19 cellular contexts compared by ENCODE assay signal in genomic region chr1:9107156-9107555, GRCh38. TPM values are rescaled to one million over a fixed set of nuclear protein-coding genes. Genes with fewer than 3 reads are reported as not detected.
"Had no signal": no experiment of that assay in that cellular context is flagged by ENCODE, and none has a peak within 500 bp of the region (broad histone marks: within the 10 kb centered on the region; RNA-seq: fewer than 3 reads in every experiment).

No MANE protein-coding gene starts in this region.

- H3K27me3 ChIP-seq: stomach, suprapubic skin, transverse colon had no signal

- H3K9me3 ChIP-seq: stomach, suprapubic skin, transverse colon had no signal

- H3K27ac ChIP-seq: epithelial cell of prostate, stomach, suprapubic skin, transverse colon had no signal

- H3K4me1 ChIP-seq: transverse colon had no signal

- ATAC-seq: activated CD8-positive, alpha-beta T cell treated with anti-CD3 and anti-CD28 coated beads, Interleukin-2, amount 10 ng/mL, durations not matched to agents 7 days and 5 days; left ventricle myocardium superior had no signal

- H3K4me3 ChIP-seq: stomach, suprapubic skin, transverse colon had no signal

- FAIRE-seq: urothelium cell line had no signal

- DNase-seq: activated CD4-positive, alpha-beta T cell treated with anti-CD3 and anti-CD28 coated beads for 1 hour; activated CD4-positive, alpha-beta T cell treated with anti-CD3 and anti-CD28 coated beads, Interleukin-2, amount 50 U/mL, for 1 hour; activated CD8-positive, alpha-beta T cell treated with anti-CD3 and anti-CD28 coated beads, Interleukin-2, amount 10 ng/mL, durations not matched to agents 7 days and 5 days; activated naive CD8-positive, alpha-beta T cell treated with anti-CD3 and anti-CD28 coated beads for 36 hours; amniotic stem cell; foreskin melanocyte; left ventricle myocardium superior; mammary epithelial cell; occipital lobe; stimulated activated CD4-positive, alpha-beta T cell treated with anti-CD3 and anti-CD28 coated beads, Interleukin-12 subunit alpha, Interleukin-12 subunit beta, amount 100 ng/mL, for 4 hours; stimulated activated CD4-positive, alpha-beta T cell treated with anti-CD3 and anti-CD28 coated beads, Interleukin-4, amount 100 ng/mL, for 4 hours; stomach; T-helper 1 cell; transverse colon had no signal

RNA-seq across cellular contexts. Expression of gene GPR157, which starts 21.7 kb away (rescaled TPM):
- polyA plus RNA-seq: neural cell had no signal

RNA-seq across cellular contexts. Expression of gene SLC2A5, which starts 37.7 kb away (rescaled TPM):
- total RNA-seq: activated CD8-positive, alpha-beta T cell treated with anti-CD3 and anti-CD28 coated beads, Interleukin-2, amount 10 ng/mL, durations not matched to agents 7 days and 5 days; kidney epithelial cell had no signal
- polyA plus RNA-seq: neural cell had no signal
